ENCODE assay signal across 12 cellular contexts in the genomic region with DNA sequence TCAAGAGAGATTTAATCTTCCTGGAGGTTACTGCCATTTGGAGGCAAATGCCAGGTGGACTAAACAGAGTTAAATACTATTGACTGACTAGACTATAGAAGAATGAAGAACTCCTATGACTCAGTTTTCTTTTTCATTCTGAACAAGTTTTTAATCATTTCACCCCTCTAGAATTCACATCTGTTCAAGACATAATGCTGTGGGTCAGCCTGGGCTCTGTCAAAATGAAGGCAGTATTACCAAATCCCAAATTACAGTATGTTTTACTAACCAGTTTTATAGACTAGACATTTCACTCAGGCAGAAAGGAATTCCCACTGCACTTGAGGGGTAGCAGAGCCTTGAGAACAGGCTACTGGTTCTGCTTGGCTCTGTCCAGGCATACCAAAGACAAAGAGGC.
"Had no signal": no experiment of that assay in that cellular context is flagged by ENCODE, and none has a peak within 500 bp of the region (broad histone marks: within the 10 kb centered on the region; RNA-seq: fewer than 3 reads in every experiment).

No MANE protein-coding gene starts in this region.

- H3K9me3 ChIP-seq: psoas muscle, right lobe of liver had no signal

- H3K27me3 ChIP-seq: right lobe of liver, upper lobe of left lung had no signal

- H3K4me3 ChIP-seq: psoas muscle, right lobe of liver, upper lobe of left lung had no signal

- H3K4me1 ChIP-seq: psoas muscle, right lobe of liver, upper lobe of left lung had no signal

- DNase-seq: activated CD4-positive, alpha-beta memory T cell treated with anti-CD3 and anti-CD28 coated beads, Interleukin-2, amount 10 ng/mL, durations not matched to agents 7 days and 5 days; activated CD4-positive, alpha-beta T cell treated with anti-CD3 and anti-CD28 coated beads for 1 hour; activated naive CD8-positive, alpha-beta T cell treated with anti-CD3 and anti-CD28 coated beads, Interleukin-2, amount 10 ng/mL, durations not matched to agents 7 days and 5 days; activated T-cell treated with anti-CD3 and anti-CD28 coated beads, Interleukin-2, amount 50 U/mL, for 72 hours; psoas muscle; right lobe of liver; stimulated activated CD4-positive, alpha-beta T cell treated with anti-CD3 and anti-CD28 coated beads, Interleukin-2, amount 100 ng/mL, for 48 hours; stimulated activated naive CD4-positive, alpha-beta T cell treated with Interleukin-2 at 50 U/mL for 16 hours; T-cell; T1000; upper lobe of left lung had no signal

- ATAC-seq: activated T-cell treated with anti-CD3 and anti-CD28 coated beads, Interleukin-2, amount 50 U/mL, for 72 hours; natural killer cell treated with Interleukin-12 subunit alpha and Interleukin-12 subunit beta and Interleukin-15 and Interleukin-18, amount 100 ng/mL, for 72 hours; psoas muscle; right lobe of liver; T-cell had no signal

- H3K27ac ChIP-seq: psoas muscle, right lobe of liver, upper lobe of left lung had no signal

- H3K36me3 ChIP-seq: right lobe of liver, upper lobe of left lung had no signal
